12 cellular contexts compared by ENCODE assay signal in the genomic region with DNA sequence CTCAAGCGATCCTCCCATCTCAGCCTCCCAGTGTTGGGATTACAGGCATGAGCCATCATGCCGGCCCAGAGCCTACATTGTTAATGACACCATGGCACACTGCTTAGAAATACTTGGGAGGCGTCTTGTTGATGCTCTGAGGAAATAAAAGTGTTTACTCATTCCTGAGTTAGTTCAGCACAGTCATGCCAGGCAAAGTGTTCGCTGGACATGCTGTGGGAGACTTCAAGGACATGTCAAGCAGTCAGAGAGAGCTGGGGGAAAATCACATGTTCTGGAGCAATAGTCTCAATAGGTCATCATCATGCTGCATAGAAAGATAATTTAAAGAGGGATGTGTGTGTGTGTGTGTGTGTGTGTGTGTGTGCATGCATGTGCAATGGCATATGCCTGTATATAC. TPM values are rescaled to one million over a fixed set of nuclear protein-coding genes. Genes with fewer than 3 reads are reported as not detected.
DNase-seq lines count a peak whose midpoint lies in the region; ATAC-seq and TF ChIP-seq lines count a peak whose summit lies in the region.
"Had no signal": no experiment of that assay in that cellular context is flagged by ENCODE, and none has a peak within 500 bp of the region (broad histone marks: within the 10 kb centered on the region; RNA-seq: fewer than 3 reads in every experiment).

No MANE protein-coding gene starts in this region.

- no peaks in the 10 kb centered on the region for H3K4me1 ChIP-seq in prostate gland (replicated peaks)

- H3K9me3 ChIP-seq in prostate gland: no peaks in the 10 kb centered on the region

- no peak for TF ChIP-seq CTCF in fibroblast of pulmonary artery (IDR thresholded peaks at IDR 0.05; ENCODE audit: low read length, missing control alignments)
- no peak for TF ChIP-seq CTCF in prostate gland (IDR thresholded peaks at IDR 0.05)

- H3K4me3 ChIP-seq in fibroblast of pulmonary artery (replicated peaks; ENCODE audit: low read depth, low read length) (no peak overlapping the region), prostate gland (no peak overlapping the region)
- H3K4me3 ChIP-seq: lung had no signal

- WGBS in prostate gland: 74% methylated on average over 4 of the region's 4 CpGs

- peak; percentile 2 for DNase-seq in Daoy (ENCODE audit: low read depth)
- peak; percentile 38 for DNase-seq in RPMI7951 (ENCODE audit: low read depth)
- peak; percentile 13 for DNase-seq in fibroblast of pulmonary artery (ENCODE audit: low read depth)
- DNase-seq in prostate gland (ENCODE audit: low spot score): no peak
- DNase-seq in activated CD8-positive, alpha-beta memory T cell treated with anti-CD3 and anti-CD28 coated beads for 24 hours: no peak
- DNase-seq in activated effector memory CD4-positive, alpha-beta T cell treated with Interleukin-2 at 50 U/mL for 16 hours: no peak
- DNase-seq: aorta, NCI-H1092, SIG-M5 had no signal

- intact Hi-C loops in prostate gland (cut with DNase I): loop anchor here (1.0 to 5.0 kb wide), 3 partner anchors 41 to 112 kb away; no protein-coding TSS in a partner anchor

- no peaks in the 10 kb centered on the region for H3K36me3 ChIP-seq in prostate gland

- no peak for TF ChIP-seq POLR2A in prostate gland (IDR thresholded peaks at IDR 0.05)

- ATAC-seq in HG02973 (IDR thresholded peaks at IDR 0.05; ENCODE audit: unreplicated experiment) (no peak), HG02610 (IDR thresholded peaks at IDR 0.05; ENCODE audit: unreplicated experiment) (no peak)

- no peaks in the 10 kb centered on the region for H3K27me3 ChIP-seq in prostate gland (replicated peaks; ENCODE audit: insufficient read depth)

- peak overlapping the region; percentile 47 to 48 for H3K27ac ChIP-seq in prostate gland

RNA-seq across cellular contexts. Expression of a gene that starts 37.5 kb away (rescaled TPM):
- total RNA-seq in Daoy (2014; rRNA removed; shearing (Covaris generic)): 14.2 and 22.4 TPM in 2 replicates
- 37.0 and 38.3 TPM in 2 replicates for total RNA-seq in RPMI7951 (2014; rRNA removed; shearing (Covaris generic))
- total RNA-seq in prostate gland: 10 to 100 TPM; 18.1 to 39.5 TPM

RNA-seq across cellular contexts. Expression of a gene that starts 39.4 kb away (rescaled TPM):
- 12.1 and 17.0 TPM in 2 replicates for total RNA-seq in Daoy (2014; rRNA removed; shearing (Covaris generic))
- total RNA-seq in RPMI7951 (2014; rRNA removed; shearing (Covaris generic)): 32.9 and 41.8 TPM in 2 replicates
- 10 to 100 TPM; 16.0 to 36.8 TPM for total RNA-seq in prostate gland

Comparison
In these comparisons a context has a peak if more than half of its experiments do, and no peak if none do; other contexts are left out.
1. DNase-seq: peak in Daoy (single experiment), RPMI7951 (single experiment) and fibroblast of pulmonary artery (single experiment); none in prostate gland (single experiment), activated CD8-positive, alpha-beta memory T cell treated with anti-CD3 and anti-CD28 coated beads for 24 hours (single experiment) and activated effector memory CD4-positive, alpha-beta T cell treated with Interleukin-2 at 50 U/mL for 16 hours (single experiment).